14 cellular contexts compared by ENCODE assay signal in genomic region chr21:46067505-46068201, GRCh38. TPM values are rescaled to one million over a fixed set of nuclear protein-coding genes. Genes with fewer than 3 reads are reported as not detected.
DNase-seq lines count a peak whose midpoint lies in the region; ATAC-seq and TF ChIP-seq lines count a peak whose summit lies in the region.
"Had no signal": no experiment of that assay in that cellular context is flagged by ENCODE, and none has a peak within 500 bp of the region (broad histone marks: within the 10 kb centered on the region; RNA-seq: fewer than 3 reads in every experiment).

No MANE protein-coding gene starts in this region.

- TF ChIP-seq POLR2A in IMR-90 (IDR thresholded peaks at IDR 0.05; ENCODE audit: low read depth, low read length) (no peak), GM18505 (IDR thresholded peaks at IDR 0.05; ENCODE audit: borderline replicate concordance, extremely low read depth, insufficient read depth, insufficient read length) (no peak)

- peak overlapping the region; percentile 61 for H3K14ac ChIP-seq in IMR-90 (replicated peaks; ENCODE audit: low read depth, low read length)

- H4K91ac ChIP-seq in IMR-90 (ENCODE audit: insufficient read depth, low read depth, low read length): peak overlapping the region; percentile 85

- BruUV-seq in IMR-90 (replicated peaks; lab: Mats Ljungman, UMichigan): no TSS peak

- H3K27ac Mint-ChIP-seq in mesothelial cell of epicardium: peak overlapping the region; percentile 85
- H3K27ac Mint-ChIP-seq: effector memory CD8-positive, alpha-beta T cell; naive B cell had no signal

- peaks cover 26% of the 10 kb centered on the region for H3K9me1 ChIP-seq in IMR-90 (ENCODE audit: insufficient read depth, low read length)

- H3K4ac ChIP-seq in IMR-90 (ENCODE audit: low read depth, low read length): peak overlapping the region; percentile 95

- in situ Hi-C loops in IMR-90 (cut with MboI; ENCODE audit: low sequenced_read_pairs): no loop called here

- H3K56ac ChIP-seq in IMR-90 (ENCODE audit: extremely low read depth, insufficient read depth, low read length): peak overlapping the region; percentile 40; the same call in 1 of the 2 replicates

- H2BK20ac ChIP-seq in IMR-90 (ENCODE audit: low read depth, low read length): peak overlapping the region; percentile 96; the same call in 1 of the 2 replicates

- H3K36me3 Mint-ChIP-seq in mesothelial cell of epicardium: no peaks in the 10 kb centered on the region
- H3K36me3 Mint-ChIP-seq: naive B cell had no signal

- H3K4me2 ChIP-seq in IMR-90 (ENCODE audit: low read depth, low read length): no peak overlapping the region

- peak overlapping the region; percentile 89 for H4K5ac ChIP-seq in IMR-90 (ENCODE audit: low read depth, low read length)

- H3K36me3 ChIP-seq in IMR-90 (ENCODE audit: control insufficient read depth, insufficient read depth, low read length): no peaks in the 10 kb centered on the region
- H3K36me3 ChIP-seq in subcutaneous abdominal adipose tissue (ENCODE audit: control insufficient read depth in 5 of 5, insufficient read depth in 5 of 5, low read length in 5 of 5): no peaks in the 10 kb centered on the region
- H3K36me3 ChIP-seq: BE2C had no signal

- H3K4me1 Mint-ChIP-seq in mesothelial cell of epicardium: peaks cover 21% of the 10 kb centered on the region

- peaks cover 31% of the 10 kb centered on the region for H3K4me1 ChIP-seq in IMR-90 (ENCODE audit: control insufficient read depth, insufficient read depth, low read length)
- peaks cover 3 to 38% (median 34%) of the 10 kb centered on the region in 5 donors for H3K4me1 ChIP-seq in subcutaneous abdominal adipose tissue (ENCODE audit: control insufficient read depth in 5 of 5, insufficient read depth in 5 of 5, low read length in 5 of 5)
- H3K4me1 ChIP-seq: BE2C had no signal

- no peak for TF ChIP-seq RAD21 in IMR-90 (IDR thresholded peaks at IDR 0.05; ENCODE audit: low read length)

- peaks cover 0 to 23% of the 10 kb centered on the region in 2 experiments; a peak in 2 of 4 replicates for H3K79me1 ChIP-seq in IMR-90 (ENCODE audit: low read depth in 1 of 2, low read length in 2 of 2)

- H2BK5ac ChIP-seq in IMR-90 (ENCODE audit: low read depth, low read length, poor library complexity, severe bottlenecking): peak overlapping the region; percentile 75

- H3K27me3 Mint-ChIP-seq in mesothelial cell of epicardium (ENCODE audit: low read depth): peaks cover 11% of the 10 kb centered on the region

- DNase-seq in IMR-90 (no peak), mesothelial cell of epicardium (ENCODE audit: low spot score in 2 of 2, unreplicated experiment in 2 of 2) (no peak), NCI-H187 (lab: John Stamatoyannopoulos, UW) (no peak), HUDEP-2 (lab: John Stamatoyannopoulos, UW; ENCODE audit: unreplicated experiment in 76 of 76) (no peak)
- DNase-seq: BE2C; body of pancreas; effector memory CD8-positive, alpha-beta T cell; naive B cell; NCI-H1930; NCI-H526 had no signal

- peak overlapping the region; percentile 0 for H2AFZ ChIP-seq in IMR-90 (replicated peaks; ENCODE audit: low read length, poor library complexity)

- no peak overlapping the region for H3K4me3 ChIP-seq in IMR-90 (ENCODE audit: insufficient read depth, low read depth, low read length)
- no peak overlapping the region for H3K4me3 ChIP-seq in subcutaneous abdominal adipose tissue (ENCODE audit: low read depth in 1 of 5, low read length in 5 of 5)
- H3K4me3 ChIP-seq: body of pancreas had no signal

- H3K4me3 Mint-ChIP-seq in mesothelial cell of epicardium: no peak overlapping the region
- H3K4me3 Mint-ChIP-seq: effector memory CD8-positive, alpha-beta T cell; naive B cell had no signal

- WGBS in IMR-90 (ENCODE audit: extremely low coverage in 2 of 2, insufficient read length in 1 of 2), 2 experiments: 93% methylated on average over 21 of the region's 32 CpGs; no CpG with 5 or more reads in 1 of the 2 experiments

- H2AK9ac ChIP-seq in IMR-90 (replicated peaks; ENCODE audit: low read depth, low read length, poor library complexity): peak overlapping the region; percentile 87

- H3K23ac ChIP-seq in IMR-90 (ENCODE audit: low read depth, low read length): peak overlapping the region; percentile 97; the same call in 1 of the 2 replicates

- H3K9me3 ChIP-seq in IMR-90 (ENCODE audit: control insufficient read depth, insufficient read depth, low read length) (peaks cover 6% of the 10 kb centered on the region), subcutaneous abdominal adipose tissue (ENCODE audit: control insufficient read depth in 5 of 5, low read length in 5 of 5) (peaks cover 0 to 10% (median 7%) of the 10 kb centered on the region in 5 donors)
- H3K9me3 ChIP-seq: body of pancreas had no signal

- H3K9ac ChIP-seq in IMR-90 (ENCODE audit: low read depth, low read length): peak overlapping the region; percentile 63
- H3K9ac ChIP-seq in subcutaneous abdominal adipose tissue (ENCODE audit: low read length in 5 of 5): no peak overlapping the region

- POLR2A ChIA-PET in IMR-90 (lab: Charles Lee; ENCODE audit: unreplicated experiment): interaction anchor here (1.0 kb wide), 1 partner anchor 25 kb away, joined by 4 read pairs; no protein-coding TSS in a partner anchor

- H2BK15ac ChIP-seq in IMR-90 (ENCODE audit: low read depth, low read length): peak overlapping the region; percentile 98; the same call in 2 of the 3 replicates

- no peaks in the 10 kb centered on the region for H3K27me3 ChIP-seq in IMR-90 (ENCODE audit: control insufficient read depth, insufficient read depth, low read length)
- H3K27me3 ChIP-seq in subcutaneous abdominal adipose tissue (ENCODE audit: control insufficient read depth in 5 of 5, insufficient read depth in 4 of 5, low read length in 5 of 5): peaks cover 0 to 30% (median 2%) of the 10 kb centered on the region in 5 donors
- H3K27me3 ChIP-seq: BE2C, body of pancreas had no signal

- no peaks in the 10 kb centered on the region for H4K20me1 ChIP-seq in IMR-90 (ENCODE audit: insufficient read depth, low read length)

- H3K18ac ChIP-seq in IMR-90 (ENCODE audit: low read depth, low read length): peak overlapping the region; percentile 88

- dilution Hi-C loops in IMR-90 (cut with HindIII; ENCODE audit: low sequenced_read_pairs, unreplicated experiment): no loop called here

- peaks cover under 1% of the 10 kb centered on the region for H3K9me3 Mint-ChIP-seq in mesothelial cell of epicardium
- H3K9me3 Mint-ChIP-seq: effector memory CD8-positive, alpha-beta T cell had no signal

- H4K8ac ChIP-seq in IMR-90 (ENCODE audit: low read depth in 2 of 2, low read length in 2 of 2): peak overlapping the region; percentile 96 to 99

- H2AK5ac ChIP-seq in IMR-90 (ENCODE audit: low read depth, low read length): peak overlapping the region; percentile 99

- H2BK120ac ChIP-seq in IMR-90 (ENCODE audit: low read depth, low read length): peak overlapping the region; percentile 93

- H3K27ac ChIP-seq in IMR-90 (ENCODE audit: insufficient read depth, low read length): peak overlapping the region; percentile 95
- peak overlapping the region; percentile 23 for H3K27ac ChIP-seq in cingulate gyrus (ENCODE audit: low read depth, low read length)
- peak overlapping the region; percentile 22 for H3K27ac ChIP-seq in subcutaneous abdominal adipose tissue (ENCODE audit: low read depth, low read length)
- H3K27ac ChIP-seq: body of pancreas had no signal

- CTCF ChIA-PET in IMR-90 (lab: Yijun Ruan, JAX): interaction anchor here (0.6 to 0.9 kb wide), 2 partner anchors 11 to 21 kb away, joined by 3 read pairs; no protein-coding TSS in a partner anchor

- TF ChIP-seq CTCF in IMR-90 (conservative IDR thresholded peaks at IDR 0.05; ENCODE audit: low read depth, low read length) (no peak), mesothelial cell of epicardium (IDR thresholded peaks at IDR 0.05; ENCODE audit: unreplicated experiment) (no peak)

- ATAC-seq in IMR-90 (ENCODE audit: low read depth) (no peak), GM18505 (IDR thresholded peaks at IDR 0.05; ENCODE audit: unreplicated experiment) (no peak), GM18519 (IDR thresholded peaks at IDR 0.05; ENCODE audit: low FRiP score, unreplicated experiment) (no peak)
- ATAC-seq: body of pancreas; effector memory CD8-positive, alpha-beta T cell had no signal

- intact Hi-C loops in IMR-90 (cut with micrococcal nuclease): no loop called here

TF ChIP-seq in IMR-90, 13 proteins besides CTCF, POLR2A, EP300 and RAD21:
- no peak for TF ChIP-seq RCOR1 (IDR thresholded peaks at IDR 0.05; ENCODE audit: insufficient replicate concordance, low read length)

RNA-seq across cellular contexts. Expression of gene COL6A2, which starts 30.3 kb away (rescaled TPM):
- total RNA-seq in IMR-90 (2012; rRNA removed): 208 and 222 TPM in 2 replicates
- polyA plus RNA-seq in IMR-90 (2012; rRNA removed): 1,065 and 1,165 TPM in 2 replicates
- polyA plus RNA-seq in IMR-90 (2012; cell fraction: cytosol; rRNA removed): 753 and 1,846 TPM in 2 replicates
- polyA plus RNA-seq in IMR-90 (2012; cell fraction: nucleus; rRNA removed; ENCODE audit: low replicate concordance): 2,830 and 5,552 TPM in 2 replicates
- total RNA-seq in mesothelial cell of epicardium: 846 to 986 TPM (median 933 TPM) in 3 replicates

Comparison
In these comparisons a context has a peak if more than half of its experiments do, and no peak if none do; other contexts are left out.
1. H3K27ac ChIP-seq: peak in every context shown above with its lines; median percentile 95 in IMR-90; 23 in cingulate gyrus; 22 in subcutaneous abdominal adipose tissue.